12 cellular contexts compared by ENCODE assay signal in genomic region chr20:49704932-49705336, GRCh38. TPM values are rescaled to one million over a fixed set of nuclear protein-coding genes. Genes with fewer than 3 reads are reported as not detected.
DNase-seq lines count a peak whose midpoint lies in the region; ATAC-seq lines count a peak whose summit lies in the region.
"Had no signal": no experiment of that assay in that cellular context is flagged by ENCODE, and none has a peak within 500 bp of the region (broad histone marks: within the 10 kb centered on the region; RNA-seq: fewer than 3 reads in every experiment).

No MANE protein-coding gene starts in this region.

- peak overlapping the region; percentile 50 for H3K4me3 Mint-ChIP-seq in activated CD8-positive, alpha-beta memory T cell treated with anti-CD3 and anti-CD28 coated beads, Interleukin-2, amount 10 ng/mL, durations not matched to agents 7 days and 5 days
- H3K4me3 Mint-ChIP-seq in dendritic cell treated with granulocyte-macrophage colony-stimulating factor and Interleukin-4, amounts not matched to agents 40 ng/mL and 50 ng/mL, for 4 days, result no peak overlapping the region
- H3K4me3 Mint-ChIP-seq: activated naive CD8-positive, alpha-beta T cell had no signal

- peak overlapping the region in 1 of 5 donors; percentile 56 for H3K9ac ChIP-seq in subcutaneous abdominal adipose tissue (ENCODE audit: low read length in 5 of 5)

- no peak overlapping the region for H3K4me3 ChIP-seq in subcutaneous abdominal adipose tissue (ENCODE audit: low read depth in 1 of 5, low read length in 5 of 5)
- H3K4me3 ChIP-seq: lung, tibial nerve had no signal

- no peak for ATAC-seq in activated CD8-positive, alpha-beta memory T cell treated with anti-CD3 and anti-CD28 coated beads, Interleukin-2, amount 10 ng/mL, durations not matched to agents 7 days and 5 days

- peak overlapping the region; percentile 63 for H3K27ac ChIP-seq in subcutaneous abdominal adipose tissue (ENCODE audit: low read depth, low read length)
- H3K27ac ChIP-seq: tibial nerve had no signal

- no peaks in the 10 kb centered on the region for H3K9me3 Mint-ChIP-seq in activated CD8-positive, alpha-beta memory T cell treated with anti-CD3 and anti-CD28 coated beads, Interleukin-2, amount 10 ng/mL, durations not matched to agents 7 days and 5 days (ENCODE audit: low read depth)
- no peaks in the 10 kb centered on the region for H3K9me3 Mint-ChIP-seq in dendritic cell treated with granulocyte-macrophage colony-stimulating factor and Interleukin-4, amounts not matched to agents 40 ng/mL and 50 ng/mL, for 4 days

- peaks cover 6% of the 10 kb centered on the region for H3K36me3 Mint-ChIP-seq in activated CD8-positive, alpha-beta memory T cell treated with anti-CD3 and anti-CD28 coated beads, Interleukin-2, amount 10 ng/mL, durations not matched to agents 7 days and 5 days
- H3K36me3 Mint-ChIP-seq in dendritic cell treated with granulocyte-macrophage colony-stimulating factor and Interleukin-4, amounts not matched to agents 40 ng/mL and 50 ng/mL, for 4 days (ENCODE audit: low read depth), result peaks cover 6% of the 10 kb centered on the region

- H3K36me3 ChIP-seq in subcutaneous abdominal adipose tissue (ENCODE audit: control insufficient read depth in 5 of 5, insufficient read depth in 5 of 5, low read length in 5 of 5), result no peaks in the 10 kb centered on the region
- H3K36me3 ChIP-seq: tibial nerve had no signal

- DNase-seq in activated CD8-positive, alpha-beta memory T cell treated with anti-CD3 and anti-CD28 coated beads, Interleukin-2, amount 10 ng/mL, durations not matched to agents 7 days and 5 days, result no peak
- no peak for DNase-seq in activated CD8-positive, alpha-beta memory T cell treated with anti-CD3 and anti-CD28 coated beads, Interleukin-2, amount 50 U/mL, for 4 hours
- DNase-seq in NCI-H748 treated with DMSO at 0.1 percent for 48 hours (lab: John Stamatoyannopoulos, UW), result peak; percentile 11
- DNase-seq in cortex of kidney (lab: John Stamatoyannopoulos, UW), result no peak
- DNase-seq in iPS-NIHi7 (ENCODE audit: extremely low spot score), result no peak
- no peak for DNase-seq in NCI-H2227 (lab: John Stamatoyannopoulos, UW; ENCODE audit: unreplicated experiment)
- DNase-seq: NCI-H1930 had no signal

- peak overlapping the region; percentile 87 for H3K27ac Mint-ChIP-seq in activated CD8-positive, alpha-beta memory T cell treated with anti-CD3 and anti-CD28 coated beads, Interleukin-2, amount 10 ng/mL, durations not matched to agents 7 days and 5 days
- H3K27ac Mint-ChIP-seq in dendritic cell treated with granulocyte-macrophage colony-stimulating factor and Interleukin-4, amounts not matched to agents 40 ng/mL and 50 ng/mL, for 4 days, result peak overlapping the region; percentile 25

- intact Hi-C loops in dendritic cell treated with granulocyte-macrophage colony-stimulating factor and Interleukin-4, amounts not matched to agents 40 ng/mL and 50 ng/mL, for 4 days (cut with micrococcal nuclease), result no loop called here

- no peaks in the 10 kb centered on the region for H3K27me3 ChIP-seq in subcutaneous abdominal adipose tissue (ENCODE audit: control insufficient read depth in 5 of 5, insufficient read depth in 4 of 5, low read length in 5 of 5)
- H3K27me3 ChIP-seq: tibial nerve had no signal

- H3K27me3 Mint-ChIP-seq in activated CD8-positive, alpha-beta memory T cell treated with anti-CD3 and anti-CD28 coated beads, Interleukin-2, amount 10 ng/mL, durations not matched to agents 7 days and 5 days, result no peaks in the 10 kb centered on the region
- H3K27me3 Mint-ChIP-seq in dendritic cell treated with granulocyte-macrophage colony-stimulating factor and Interleukin-4, amounts not matched to agents 40 ng/mL and 50 ng/mL, for 4 days, result no peaks in the 10 kb centered on the region
- H3K27me3 Mint-ChIP-seq: activated naive CD8-positive, alpha-beta T cell had no signal

- H3K9me3 ChIP-seq in subcutaneous abdominal adipose tissue (ENCODE audit: control insufficient read depth in 5 of 5, low read length in 5 of 5), result no peaks in the 10 kb centered on the region
- H3K9me3 ChIP-seq: tibial nerve had no signal

- peaks cover 6 to 51% (median 42%) of the 10 kb centered on the region in 5 donors for H3K4me1 ChIP-seq in subcutaneous abdominal adipose tissue (ENCODE audit: control insufficient read depth in 5 of 5, insufficient read depth in 5 of 5, low read length in 5 of 5)

- CTCF ChIA-PET in activated CD8-positive, alpha-beta memory T cell treated with anti-CD3 and anti-CD28 coated beads, Interleukin-2, amount 10 ng/mL, durations not matched to agents 7 days and 5 days (lab: Charles Lee), result interaction anchor here (0.7 kb wide), 1 partner anchor 96 kb away, joined by 3 read pairs; no protein-coding TSS in a partner anchor

- peaks cover 70% of the 10 kb centered on the region for H3K4me1 Mint-ChIP-seq in activated CD8-positive, alpha-beta memory T cell treated with anti-CD3 and anti-CD28 coated beads, Interleukin-2, amount 10 ng/mL, durations not matched to agents 7 days and 5 days
- H3K4me1 Mint-ChIP-seq in dendritic cell treated with granulocyte-macrophage colony-stimulating factor and Interleukin-4, amounts not matched to agents 40 ng/mL and 50 ng/mL, for 4 days (ENCODE audit: low read depth), result peaks cover 57% of the 10 kb centered on the region

RNA-seq across cellular contexts. Expression of gene B4GALT5, which starts 8.7 kb away (rescaled TPM):
- total RNA-seq in activated CD8-positive, alpha-beta memory T cell treated with anti-CD3 and anti-CD28 coated beads, Interleukin-2, amount 10 ng/mL, durations not matched to agents 7 days and 5 days, result 10 to 100 TPM; 28.1 to 30.9 TPM
